25 cellular contexts compared by ENCODE assay signal in genomic region chr18:46053368-46054095, GRCh38. TPM values are rescaled to one million over a fixed set of nuclear protein-coding genes. Genes with fewer than 3 reads are reported as not detected.
DNase-seq lines count a peak whose midpoint lies in the region; ATAC-seq and TF ChIP-seq lines count a peak whose summit lies in the region.
"Had no signal": no experiment of that assay in that cellular context is flagged by ENCODE, and none has a peak within 500 bp of the region (broad histone marks: within the 10 kb centered on the region; RNA-seq: fewer than 3 reads in every experiment).

No MANE protein-coding gene starts in this region.

- no peaks in the 10 kb centered on the region for H3K27me3 Mint-ChIP-seq in activated T-helper 17 cell treated with anti-CD3 and anti-CD28 coated beads, Interleukin-2, amount 50 U/mL, for 72 hours
- H3K27me3 Mint-ChIP-seq: activated B cell treated with CpG ODN at 0.5 μM for 24 hours; activated CD8-positive, alpha-beta T cell treated with anti-CD3 and anti-CD28 coated beads for 36 hours; activated naive CD4-positive, alpha-beta T cell treated with anti-CD3 and anti-CD28 coated beads, Interleukin-2, amount 50 U/mL, for 24 hours; CD4-positive, alpha-beta memory T cell had no signal

- H3K36me3 Mint-ChIP-seq in activated T-helper 17 cell treated with anti-CD3 and anti-CD28 coated beads, Interleukin-2, amount 50 U/mL, for 72 hours (ENCODE audit: low read depth): no peaks in the 10 kb centered on the region
- H3K36me3 Mint-ChIP-seq: CD4-positive, alpha-beta memory T cell; mesothelial cell of epicardium had no signal

- H3K4me3 Mint-ChIP-seq in activated T-helper 17 cell treated with anti-CD3 and anti-CD28 coated beads, Interleukin-2, amount 50 U/mL, for 72 hours: no peak overlapping the region
- H3K4me3 Mint-ChIP-seq: activated B cell treated with CpG ODN at 0.5 μM for 24 hours; activated CD8-positive, alpha-beta T cell treated with anti-CD3 and anti-CD28 coated beads for 36 hours; activated naive CD4-positive, alpha-beta T cell treated with anti-CD3 and anti-CD28 coated beads, Interleukin-2, amount 50 U/mL, for 24 hours; mesothelial cell of epicardium; nephron progenitor cell had no signal

- no peak overlapping the region for H3K27ac Mint-ChIP-seq in activated T-helper 17 cell treated with anti-CD3 and anti-CD28 coated beads, Interleukin-2, amount 50 U/mL, for 72 hours
- H3K27ac Mint-ChIP-seq: activated B cell treated with CpG ODN at 0.5 μM for 24 hours; activated CD8-positive, alpha-beta T cell treated with anti-CD3 and anti-CD28 coated beads for 36 hours; activated naive CD4-positive, alpha-beta T cell treated with anti-CD3 and anti-CD28 coated beads, Interleukin-2, amount 50 U/mL, for 24 hours; mesothelial cell of epicardium; nephron progenitor cell had no signal

- H3K4me3 ChIP-seq in fibroblast of the aortic adventitia (ENCODE audit: low read depth, low read length): no peak overlapping the region
- H3K4me3 ChIP-seq: esophagus muscularis mucosa, heart right ventricle, left ventricle myocardium inferior, sigmoid colon, suprapubic skin had no signal

- DNase-seq in AG08395 (ENCODE audit: low spot score): peak; percentile 44
- peak; percentile 54 for DNase-seq in EH (ENCODE audit: low read depth)
- DNase-seq in fibroblast of the aortic adventitia (ENCODE audit: low read depth): peak; percentile 39
- DNase-seq in mucosa of gallbladder (ENCODE audit: low spot score): no peak
- no peak for DNase-seq in CD1c-positive myeloid dendritic cell (ENCODE audit: extremely low spot score)
- DNase-seq: activated B cell treated with CpG ODN at 0.5 μM for 24 hours; activated CD8-positive, alpha-beta T cell treated with anti-CD3 and anti-CD28 coated beads for 36 hours; CD4-positive, alpha-beta memory T cell; DMS153; effector memory CD4-positive, alpha-beta T cell; heart right ventricle; left ventricle myocardium inferior; NCI-H1694 treated with DMSO at 0.1 percent for 48 hours; NCI-H69; nephron progenitor cell; sigmoid colon; T-helper 9 cell had no signal

- no peak for TF ChIP-seq CTCF in fibroblast of the aortic adventitia (IDR thresholded peaks at IDR 0.05; ENCODE audit: insufficient read depth, low read length)

- peaks cover 32% of the 10 kb centered on the region for H3K4me1 Mint-ChIP-seq in activated T-helper 17 cell treated with anti-CD3 and anti-CD28 coated beads, Interleukin-2, amount 50 U/mL, for 72 hours
- H3K4me1 Mint-ChIP-seq: activated B cell treated with CpG ODN at 0.5 μM for 24 hours had no signal

- ATAC-seq in activated T-helper 17 cell treated with anti-CD3 and anti-CD28 coated beads, Interleukin-2, amount 50 U/mL, for 72 hours (replicated peaks): peak; percentile 61
- ATAC-seq in HG02678 (IDR thresholded peaks at IDR 0.05; ENCODE audit: unreplicated experiment) (no peak), GM19324 (IDR thresholded peaks at IDR 0.05; ENCODE audit: low FRiP score, unreplicated experiment) (no peak)
- ATAC-seq: activated CD8-positive, alpha-beta T cell treated with anti-CD3 and anti-CD28 coated beads for 36 hours; HCT116; heart right ventricle had no signal

- H3K9me3 Mint-ChIP-seq in activated T-helper 17 cell treated with anti-CD3 and anti-CD28 coated beads, Interleukin-2, amount 50 U/mL, for 72 hours: no peaks in the 10 kb centered on the region
- H3K9me3 Mint-ChIP-seq: activated B cell treated with CpG ODN at 0.5 μM for 24 hours; activated CD8-positive, alpha-beta T cell treated with anti-CD3 and anti-CD28 coated beads for 36 hours; activated naive CD4-positive, alpha-beta T cell treated with anti-CD3 and anti-CD28 coated beads, Interleukin-2, amount 50 U/mL, for 24 hours; nephron progenitor cell had no signal

RNA-seq across cellular contexts. Expression of gene PSTPIP2, which starts 18.5 kb away (rescaled TPM):
- total RNA-seq in activated T-helper 17 cell treated with anti-CD3 and anti-CD28 coated beads, Interleukin-2, amount 50 U/mL, for 72 hours: 1 to 10 TPM; 4.3 to 8.1 TPM
- total RNA-seq in fibroblast of the aortic adventitia (ENCODE audit: low replicate concordance) (2.0 and 6.4 TPM in 2 replicates), mucosa of gallbladder (7.0 TPM)

RNA-seq across cellular contexts. Expression of gene ATP5F1A, which starts 44.6 kb away (rescaled TPM):
- 100 to 1,000 TPM; 278 to 511 TPM for total RNA-seq in activated T-helper 17 cell treated with anti-CD3 and anti-CD28 coated beads, Interleukin-2, amount 50 U/mL, for 72 hours
- 609 and 2,625 TPM in 2 replicates for total RNA-seq in fibroblast of the aortic adventitia (ENCODE audit: low replicate concordance)
- total RNA-seq in mucosa of gallbladder: 378 TPM

RNA-seq across cellular contexts. Expression of gene HAUS1, which starts 50.7 kb away (rescaled TPM):
- 10 to 100 TPM; 34.3 to 54.5 TPM for total RNA-seq in activated T-helper 17 cell treated with anti-CD3 and anti-CD28 coated beads, Interleukin-2, amount 50 U/mL, for 72 hours
- 22.2 and 54.7 TPM in 2 replicates for total RNA-seq in fibroblast of the aortic adventitia (ENCODE audit: low replicate concordance)
- 14.4 TPM for total RNA-seq in mucosa of gallbladder

Comparison
In these comparisons a context has a peak if more than half of its experiments do, and no peak if none do; other contexts are left out.
1. DNase-seq: peak in AG08395 (single experiment), EH (single experiment) and fibroblast of the aortic adventitia (single experiment); none in mucosa of gallbladder (single experiment) and CD1c-positive myeloid dendritic cell (single experiment).